Comparison of ENCODE assay signal across 11 cellular contexts in the genomic region with DNA sequence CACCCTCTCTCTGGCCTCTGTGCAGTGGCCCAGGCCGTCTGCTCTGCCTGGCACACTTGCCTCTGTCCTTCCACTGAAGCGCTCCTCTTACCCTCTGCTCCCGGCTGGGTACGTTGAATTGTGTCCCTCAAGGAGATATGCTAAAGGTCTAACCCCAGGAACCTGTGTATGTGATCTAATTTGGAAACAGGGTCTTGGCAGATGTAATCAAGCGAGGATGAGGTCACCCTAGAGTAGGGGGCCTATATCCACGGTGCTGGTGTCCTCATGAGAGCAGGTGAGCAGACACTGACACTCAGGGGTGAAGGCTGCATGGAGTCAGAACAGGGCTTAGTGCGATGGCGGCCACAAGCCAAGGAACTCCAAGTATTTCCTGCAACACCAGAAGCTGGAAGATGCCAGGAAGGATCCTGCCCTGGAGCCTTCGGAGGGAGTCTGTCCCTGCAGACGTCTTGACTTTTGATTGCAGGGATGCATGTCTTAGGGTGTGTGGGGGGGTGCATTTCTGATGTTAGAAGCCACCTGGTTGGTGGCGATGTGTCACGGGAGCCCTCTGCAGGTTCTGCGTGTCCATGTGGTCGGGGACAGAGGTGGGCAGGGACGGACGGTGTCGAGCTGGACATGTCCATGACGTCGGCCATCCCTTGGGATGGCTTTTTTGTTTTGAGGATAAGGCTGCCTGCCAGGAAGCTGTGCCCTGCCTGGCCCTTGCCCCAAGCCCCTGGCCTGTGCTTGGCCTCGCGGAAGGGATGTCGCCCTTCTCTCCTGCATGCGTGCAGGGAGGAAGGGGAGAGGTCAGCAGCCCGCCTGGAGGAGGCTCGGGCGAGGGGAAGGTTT.
DNase-seq lines count a peak whose midpoint lies in the region; ATAC-seq and TF ChIP-seq lines count a peak whose summit lies in the region.
"Had no signal": no experiment of that assay in that cellular context is flagged by ENCODE, and none has a peak within 500 bp of the region (broad histone marks: within the 10 kb centered on the region; RNA-seq: fewer than 3 reads in every experiment).

No MANE protein-coding gene starts in this region.

- H3K9me2 ChIP-seq in OCI-LY1 (ENCODE audit: low read depth, low read length) = no peaks in the 10 kb centered on the region

- no peaks in the 10 kb centered on the region for H3F3A ChIP-seq in OCI-LY1 (ENCODE audit: insufficient read depth, low read length)

- no peaks in the 10 kb centered on the region for H3K4me1 ChIP-seq in A673 (ENCODE audit: insufficient read depth, low read length, poor library complexity, severe bottlenecking)
- peaks cover 11% of the 10 kb centered on the region for H3K4me1 ChIP-seq in OCI-LY1 (ENCODE audit: insufficient read depth, low read length, severe bottlenecking)
- peaks cover 29 to 30% of the 10 kb centered on the region in 2 donors for H3K4me1 ChIP-seq in mucosa of rectum (ENCODE audit: control insufficient read depth in 2 of 2, insufficient read depth in 2 of 2, low read length in 2 of 2)

- no peak overlapping the region for H2AFZ ChIP-seq in OCI-LY1 (ENCODE audit: low read length)

- DNase-seq in A673 (ENCODE audit: low spot score) (no peak), dermis microvascular lymphatic vessel endothelial cell (ENCODE audit: low read depth in 2 of 2) (peak; percentile 40 to 58), iPS-NIHi11 (ENCODE audit: low spot score) (no peak), pons (ENCODE audit: low spot score) (no peak)
- DNase-seq in central memory CD4-positive, alpha-beta T cell = no peak
- DNase-seq: DND-41, H7, midbrain had no signal

- no peak for ATAC-seq in GM21526 (IDR thresholded peaks at IDR 0.05; ENCODE audit: low FRiP score, unreplicated experiment)

- H3K79me2 ChIP-seq in OCI-LY1 (ENCODE audit: insufficient read depth, low read length) = no peaks in the 10 kb centered on the region

- H3K9ac ChIP-seq in OCI-LY1 (ENCODE audit: low read length) = no peak overlapping the region
- peak overlapping the region; percentile 41 to 53 for H3K9ac ChIP-seq in mucosa of rectum (ENCODE audit: low read depth in 1 of 2, low read length in 2 of 2)

- no peaks in the 10 kb centered on the region for H3K9me3 ChIP-seq in A673 (ENCODE audit: low read depth, low read length, poor library complexity, severe bottlenecking)
- H3K9me3 ChIP-seq in OCI-LY1 (ENCODE audit: low read length) = no peaks in the 10 kb centered on the region
- no peaks in the 10 kb centered on the region for H3K9me3 ChIP-seq in mucosa of rectum (ENCODE audit: control insufficient read depth in 2 of 2, low read length in 2 of 2)

- no TSS peak for BruUV-seq in A673 (replicated peaks; lab: Mats Ljungman, UMichigan)

- peak overlapping the region; percentile 40; the same call in 1 of the 2 replicates for H3K4me2 ChIP-seq in OCI-LY1 (ENCODE audit: low read length)

- TF ChIP-seq CTCF in A673 (conservative IDR thresholded peaks at IDR 0.05; ENCODE audit: low read depth, low read length) (no peak), OCI-LY1 (IDR thresholded peaks at IDR 0.05; ENCODE audit: low read length) (no peak)

- POLR2A ChIA-PET in A673 (lab: Charles Lee; ENCODE audit: low non-redundant PET) = no interaction called here

- H4K20me1 ChIP-seq in OCI-LY1 (ENCODE audit: insufficient read depth, low read length) = no peaks in the 10 kb centered on the region

- H3K36me3 ChIP-seq in A673 (ENCODE audit: insufficient read depth, low read length, poor library complexity, severe bottlenecking) (peaks cover 4% of the 10 kb centered on the region), OCI-LY1 (ENCODE audit: insufficient read depth, low read length) (no peaks in the 10 kb centered on the region), mucosa of rectum (ENCODE audit: control insufficient read depth in 2 of 2, insufficient read depth in 2 of 2, low read length in 2 of 2) (peaks cover 2 to 4% of the 10 kb centered on the region in 2 donors)

- CTCF ChIA-PET in A673 (lab: Charles Lee) = no interaction called here

- H3K4me3 ChIP-seq in A673 (ENCODE audit: low read depth, low read length, poor library complexity, severe bottlenecking) (no peak overlapping the region), OCI-LY1 (ENCODE audit: low read depth, low read length, poor library complexity, severe bottlenecking) (no peak overlapping the region), mucosa of rectum (ENCODE audit: low read length in 2 of 2) (peak overlapping the region; percentile 26 to 41)

- H3K27ac ChIP-seq in A673 (ENCODE audit: low read depth, low read length, poor library complexity, severe bottlenecking) (peak overlapping the region; percentile 30), OCI-LY1 (ENCODE audit: low read depth, low read length, poor library complexity, severe bottlenecking) (no peak overlapping the region), mucosa of rectum (ENCODE audit: low read depth in 2 of 2, low read length in 2 of 2) (peak overlapping the region; percentile 85 to 86)

- no peaks in the 10 kb centered on the region for H3K27me3 ChIP-seq in A673 (replicated peaks; ENCODE audit: insufficient read depth, low read depth, low read length, poor library complexity)
- peaks cover 7% of the 10 kb centered on the region; the same call in 1 of the 2 replicates for H3K27me3 ChIP-seq in OCI-LY1 (ENCODE audit: insufficient read depth, low read length)
- no peaks in the 10 kb centered on the region for H3K27me3 ChIP-seq in mucosa of rectum (ENCODE audit: control insufficient read depth in 2 of 2, insufficient read depth in 2 of 2, low read length in 2 of 2)

- intact Hi-C loops in A673 (cut with micrococcal nuclease; ENCODE audit: unreplicated experiment) = no loop called here

Comparison
In these comparisons a context has a peak if more than half of its experiments do, and no peak if none do; other contexts are left out.
1. DNase-seq: peak in dermis microvascular lymphatic vessel endothelial cell (2 of 2); none in A673 (single experiment), central memory CD4-positive, alpha-beta T cell (single experiment), iPS-NIHi11 (single experiment) and pons (single experiment).
2. H3K4me3 ChIP-seq: peak in mucosa of rectum (2 of 2); none in A673 (single experiment) and OCI-LY1 (single experiment).